Comparison of ENCODE assay signal across 8 cellular contexts in the genomic region with DNA sequence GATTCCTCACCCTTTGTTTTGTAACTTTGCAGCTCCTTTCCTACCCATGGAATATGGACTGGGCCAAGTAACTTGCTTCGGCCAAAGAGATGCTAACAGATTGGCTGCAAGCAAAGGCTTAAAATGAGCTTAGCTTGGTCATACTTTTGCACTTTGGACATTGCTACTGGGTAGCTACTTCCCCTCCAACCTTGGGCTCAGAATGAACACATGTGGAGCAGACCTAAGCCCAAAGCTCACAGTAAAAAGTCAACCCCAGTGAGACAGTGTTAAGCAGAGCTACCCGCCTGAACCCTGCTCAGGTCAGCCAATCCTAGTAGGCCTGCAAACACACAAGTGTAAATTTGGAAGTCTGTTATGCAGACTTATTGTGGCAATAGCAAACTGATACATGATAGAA.
"Had no signal": no experiment of that assay in that cellular context is flagged by ENCODE, and none has a peak within 500 bp of the region (broad histone marks: within the 10 kb centered on the region; RNA-seq: fewer than 3 reads in every experiment).

No MANE protein-coding gene starts in this region.

- FAIRE-seq: HTR-8/SVneo, K562 had no signal

- H3K4me3 Mint-ChIP-seq: IgD-negative memory B cell had no signal

- H3K9ac ChIP-seq: KMS-11 had no signal

- DNase-seq: IMR-90, KBM-7, KG1 had no signal

- ATAC-seq: K562 had no signal

- H3K4me3 ChIP-seq: K562 had no signal

- H3K27ac ChIP-seq: HL-60, KMS-11 had no signal

- H3K27me3 Mint-ChIP-seq: IgD-negative memory B cell had no signal

- H3K4me2 ChIP-seq: KMS-11 had no signal
